Comparison of ENCODE assay signal across 27 cellular contexts in the genomic region with DNA sequence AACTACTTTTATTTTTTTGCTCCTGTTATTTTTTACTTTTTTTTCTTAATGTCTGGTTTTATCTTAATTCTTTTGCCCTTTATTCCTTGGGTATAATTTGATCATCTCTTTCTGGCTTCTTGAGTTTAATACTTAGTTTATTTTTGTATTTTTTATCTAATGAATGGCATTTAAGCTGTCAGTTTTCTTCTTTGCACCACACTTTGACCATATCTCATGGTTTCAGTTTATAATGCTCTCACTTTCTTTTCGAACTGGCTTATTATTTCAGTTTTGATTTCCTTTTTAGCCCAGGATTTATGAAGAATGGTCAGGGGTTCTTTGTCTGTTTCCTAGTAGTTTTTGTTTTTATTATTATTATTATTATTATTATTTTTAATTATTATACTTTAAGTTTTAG. TPM values are rescaled to one million over a fixed set of nuclear protein-coding genes. Genes with fewer than 3 reads are reported as not detected.
DNase-seq lines count a peak whose midpoint lies in the region; ATAC-seq, FAIRE-seq and TF ChIP-seq lines count a peak whose summit lies in the region.
"Had no signal": no experiment of that assay in that cellular context is flagged by ENCODE, and none has a peak within 500 bp of the region (broad histone marks: within the 10 kb centered on the region; RNA-seq: fewer than 3 reads in every experiment).

No MANE protein-coding gene starts in this region.

- no peak for TF ChIP-seq POLR2A in GM12892 (IDR thresholded peaks at IDR 0.05; ENCODE audit: low read depth, low read length)

- DNase-seq in GM12892 (ENCODE audit: insufficient read length): no peak
- DNase-seq in stimulated activated CD4-positive, alpha-beta T cell treated with anti-CD3 and anti-CD28 coated beads, Interleukin-12 subunit alpha, Interleukin-12 subunit beta, amount 100 ng/mL, for 4 hours: no peak
- DNase-seq in left lobe of liver (ENCODE audit: low spot score): no peak
- DNase-seq in foreskin melanocyte: no peak
- DNase-seq: activated CD4-positive, alpha-beta T cell treated with anti-CD3 and anti-CD28 coated beads, Interleukin-2, amount 10 ng/mL, durations not matched to agents 24 days and 14 days; activated naive CD4-positive, alpha-beta T cell; caudate nucleus; CD4-positive, alpha-beta T cell; KG1; left cardiac atrium; NCI-H1092; NCI-H2107; NCI-H526 treated with DMSO at 0.1 percent for 48 hours; nephron progenitor cell; posterior cingulate gyrus; SHP77; sigmoid colon; stimulated activated naive CD8-positive, alpha-beta T cell treated with anti-CD3 and anti-CD28 coated beads, Interleukin-15, Interleukin-2, amounts not matched to agents 100 U/mL and 50 U/mL, for 24 hours; T-helper 1 cell; transverse colon had no signal

- peak; percentile 56 for FAIRE-seq in GM12892 (lab: Jason Lieb, UNC)
- FAIRE-seq: G401.6, H1 had no signal

- ATAC-seq in GM19043 (IDR thresholded peaks at IDR 0.05; ENCODE audit: low read depth, unreplicated experiment) (peak; percentile 64), GM21825 (IDR thresholded peaks at IDR 0.05; ENCODE audit: unreplicated experiment) (peak; percentile 61), HG03520 (IDR thresholded peaks at IDR 0.05; ENCODE audit: unreplicated experiment) (peak; percentile 64), left lobe of liver (no peak), GM19023 (IDR thresholded peaks at IDR 0.05; ENCODE audit: unreplicated experiment) (no peak)
- ATAC-seq: gastroesophageal sphincter; left cardiac atrium; stimulated activated naive CD8-positive, alpha-beta T cell treated with anti-CD3 and anti-CD28 coated beads, Interleukin-15, Interleukin-2, amounts not matched to agents 100 U/mL and 50 U/mL, for 24 hours had no signal

RNA-seq across cellular contexts. Expression of a gene that starts 48.3 kb away (rescaled TPM):
- polyA plus RNA-seq in GM12892 (2012; ENCODE audit: missing spikeins): 7.5 TPM
- total RNA-seq in left lobe of liver: 7.3 TPM

Comparison
In these comparisons a context has a peak if more than half of its experiments do, and no peak if none do; other contexts are left out.
1. ATAC-seq: peak in GM19043 (single experiment), GM21825 (single experiment) and HG03520 (single experiment); none in left lobe of liver (single experiment) and GM19023 (single experiment).